Comparison of ENCODE assay signal across 15 cellular contexts in the genomic region with DNA sequence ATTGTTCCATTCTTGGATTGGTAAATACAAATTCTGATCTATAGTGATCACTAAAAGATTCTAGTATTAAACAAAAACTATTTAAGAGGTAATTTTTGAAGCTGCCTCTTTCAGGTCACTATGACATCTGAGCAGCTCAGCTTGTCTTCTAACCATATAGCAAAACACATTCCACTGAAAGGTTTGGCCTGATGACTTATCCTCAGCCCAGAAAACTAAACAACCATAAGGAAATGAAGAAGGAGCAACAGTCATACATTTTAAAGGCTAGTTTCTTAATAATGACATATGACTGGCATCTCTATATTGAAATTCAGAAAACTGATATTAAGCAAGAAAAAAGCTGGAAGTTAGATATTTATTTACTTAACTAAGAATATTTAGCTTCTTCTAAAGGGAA. TPM values are rescaled to one million over a fixed set of nuclear protein-coding genes. Genes with fewer than 3 reads are reported as not detected.
DNase-seq lines count a peak whose midpoint lies in the region; ATAC-seq and TF ChIP-seq lines count a peak whose summit lies in the region.
"Had no signal": no experiment of that assay in that cellular context is flagged by ENCODE, and none has a peak within 500 bp of the region (broad histone marks: within the 10 kb centered on the region; RNA-seq: fewer than 3 reads in every experiment).

No MANE protein-coding gene starts in this region.

- no peaks in the 10 kb centered on the region for H3K27me3 ChIP-seq in gastrocnemius medialis

- H3K4me1 ChIP-seq in gastrocnemius medialis, result peaks cover 0 to 5% of the 10 kb centered on the region in 2 donors

- TF ChIP-seq CTCF in VCaP (conservative IDR thresholded peaks at IDR 0.05) (no peak), fibroblast of mammary gland (conservative IDR thresholded peaks at IDR 0.05; ENCODE audit: control insufficient read depth, insufficient read depth, low read depth, low read length) (no peak), gastrocnemius medialis (IDR thresholded peaks at IDR 0.05 in 4 of 5, conservative IDR thresholded peaks at IDR 0.05 in 1 of 5) (no peak)

- intact Hi-C loops in gastrocnemius medialis (cut with DNase I; ENCODE audit: low total_unique reads), result no loop called here

- DNase-seq in HPDE6-E6E7 (ENCODE audit: extremely low spot score) (peak; percentile 47), fibroblast of mammary gland (ENCODE audit: low read depth) (peak; percentile 37), gastrocnemius medialis (no peak), NCI-H748 (lab: John Stamatoyannopoulos, UW; ENCODE audit: unreplicated experiment) (no peak), GDM1 (lab: John Stamatoyannopoulos, UW) (no peak), cerebellum (ENCODE audit: low spot score) (no peak)
- no peak for DNase-seq in natural killer cell treated with Interleukin-12 subunit alpha and Interleukin-12 subunit beta and Interleukin-15 and Interleukin-18, amount 100 ng/mL, for 72 hours (ENCODE audit: low spot score)
- DNase-seq: DMS79, kidney, NCI-H1417, NCI-H446, occipital lobe, T-helper 9 cell had no signal

- H3K4me1 Mint-ChIP-seq in natural killer cell treated with Interleukin-12 subunit alpha and Interleukin-12 subunit beta and Interleukin-15 and Interleukin-18, amount 100 ng/mL, for 72 hours (ENCODE audit: low read depth in 2 of 2), result peaks cover 0 to 4% of the 10 kb centered on the region in 2 donors

- no peaks in the 10 kb centered on the region for H3K9me3 ChIP-seq in gastrocnemius medialis

- in situ Hi-C loops in gastrocnemius medialis (cut with MboI; ENCODE audit: low sequenced_read_pairs in 4 of 4), result no loop called here

- H3K4me3 ChIP-seq in fibroblast of mammary gland (ENCODE audit: control insufficient read depth, low read depth, low read length) (no peak overlapping the region), gastrocnemius medialis (no peak overlapping the region)

- 0 out of 2 replicates have a peak overlapping the region, but pooled peaks have one; percentile 83 for H3K27ac ChIP-seq in VCaP
- peak overlapping the region in 3 of 4 donors; percentile 5 to 48 (median 18) for H3K27ac ChIP-seq in gastrocnemius medialis

- H3K36me3 ChIP-seq in gastrocnemius medialis, result peaks cover 0 to 51% of the 10 kb centered on the region in 2 donors

- no peaks in the 10 kb centered on the region for H3K36me3 Mint-ChIP-seq in natural killer cell treated with Interleukin-12 subunit alpha and Interleukin-12 subunit beta and Interleukin-15 and Interleukin-18, amount 100 ng/mL, for 72 hours

- no peak for ATAC-seq in gastrocnemius medialis
- ATAC-seq in natural killer cell treated with Interleukin-12 subunit alpha and Interleukin-12 subunit beta and Interleukin-15 and Interleukin-18, amount 100 ng/mL, for 72 hours, result no peak

- no peaks in the 10 kb centered on the region for H3K9me3 Mint-ChIP-seq in natural killer cell treated with Interleukin-12 subunit alpha and Interleukin-12 subunit beta and Interleukin-15 and Interleukin-18, amount 100 ng/mL, for 72 hours
- H3K9me3 Mint-ChIP-seq: CD14-positive monocyte had no signal

- no peak overlapping the region for H3K4me3 Mint-ChIP-seq in natural killer cell treated with Interleukin-12 subunit alpha and Interleukin-12 subunit beta and Interleukin-15 and Interleukin-18, amount 100 ng/mL, for 72 hours
- H3K4me3 Mint-ChIP-seq: CD14-positive monocyte had no signal

- no peaks in the 10 kb centered on the region for H3K27me3 Mint-ChIP-seq in natural killer cell treated with Interleukin-12 subunit alpha and Interleukin-12 subunit beta and Interleukin-15 and Interleukin-18, amount 100 ng/mL, for 72 hours

- TF ChIP-seq POLR2A in gastrocnemius medialis (IDR thresholded peaks at IDR 0.05), result no peak

- H3K27ac Mint-ChIP-seq in natural killer cell treated with Interleukin-12 subunit alpha and Interleukin-12 subunit beta and Interleukin-15 and Interleukin-18, amount 100 ng/mL, for 72 hours, result no peak overlapping the region

RNA-seq across cellular contexts. Expression of gene NT5C2, which starts 24.6 kb away (rescaled TPM):
- total RNA-seq in gastrocnemius medialis, result 10 to 100 TPM; 33.5 to 53.2 (median 35.3) TPM
- total RNA-seq in cerebellum, result 130 TPM
- total RNA-seq in natural killer cell treated with Interleukin-12 subunit alpha and Interleukin-12 subunit beta and Interleukin-15 and Interleukin-18, amount 100 ng/mL, for 72 hours, result 10 to 100 TPM; 60.2 to 75.0 TPM

Comparison
In these comparisons a context has a peak if more than half of its experiments do, and no peak if none do; other contexts are left out.
1. DNase-seq: peak in HPDE6-E6E7 (single experiment) and fibroblast of mammary gland (single experiment); none in gastrocnemius medialis (0 of 2), NCI-H748 (single experiment), GDM1 (single experiment), cerebellum (single experiment) and natural killer cell treated with Interleukin-12 subunit alpha and Interleukin-12 subunit beta and Interleukin-15 and Interleukin-18, amount 100 ng/mL, for 72 hours (single experiment).